19 cellular contexts compared by ENCODE assay signal in the genomic region with DNA sequence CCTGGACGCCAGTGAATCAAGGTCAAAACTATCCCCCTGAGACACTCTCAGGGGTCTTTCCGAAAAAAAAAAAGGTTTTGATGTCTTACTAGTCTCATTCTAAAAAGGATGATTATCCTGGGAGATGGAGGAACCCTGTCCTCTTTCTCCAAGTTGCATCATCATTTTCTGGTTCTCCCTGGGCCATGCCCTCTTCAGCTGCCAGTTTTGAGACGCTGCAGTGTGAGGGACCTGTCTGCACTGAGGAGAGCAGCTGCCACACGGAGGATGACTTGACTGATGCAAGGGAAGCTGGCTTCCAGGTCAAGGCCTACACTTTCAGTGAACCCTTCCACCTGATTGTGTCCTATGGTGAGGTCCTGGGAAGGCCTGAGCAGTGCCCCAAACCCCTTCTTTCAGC. TPM values are rescaled to one million over a fixed set of nuclear protein-coding genes. Genes with fewer than 3 reads are reported as not detected.
DNase-seq lines count a peak whose midpoint lies in the region; ATAC-seq and TF ChIP-seq lines count a peak whose summit lies in the region.
"Had no signal": no experiment of that assay in that cellular context is flagged by ENCODE, and none has a peak within 500 bp of the region (broad histone marks: within the 10 kb centered on the region; RNA-seq: fewer than 3 reads in every experiment).

No MANE protein-coding gene starts in this region.

- no TSS peak for BruUV-seq in OCI-LY7 (replicated peaks; lab: Mats Ljungman, UMichigan)

- H3K4me3 ChIP-seq in BLaER1 (no peak overlapping the region), HEK293 (ENCODE audit: low read depth, low read length) (no peak overlapping the region), OCI-LY7 (ENCODE audit: low read depth, low read length, poor library complexity, severe bottlenecking) (peak overlapping the region; percentile 80), fibroblast of the aortic adventitia (ENCODE audit: low read depth, low read length) (no peak overlapping the region)
- H3K4me3 ChIP-seq: GM23248, Peyer's patch had no signal

- H4K20me1 ChIP-seq in BLaER1 (no peaks in the 10 kb centered on the region), OCI-LY7 (ENCODE audit: insufficient read depth, low read length) (peaks cover 15% of the 10 kb centered on the region)

- H3K9me2 ChIP-seq in OCI-LY7 (ENCODE audit: insufficient read depth, low read length) = no peaks in the 10 kb centered on the region

- intact Hi-C loops in OCI-LY7 (cut with micrococcal nuclease; ENCODE audit: unreplicated experiment) = no loop called here

- H2AFZ ChIP-seq in OCI-LY7 (ENCODE audit: low read length) = no peak overlapping the region
- H2AFZ ChIP-seq: GM23248 had no signal

- no peak for ATAC-seq in GM18511 (IDR thresholded peaks at IDR 0.05; ENCODE audit: unreplicated experiment)
- ATAC-seq in HG03196 (IDR thresholded peaks at IDR 0.05; ENCODE audit: unreplicated experiment) = no peak
- ATAC-seq: SK-N-SH treated with all-trans-retinoic acid at 6 μM for 48 hours had no signal

- H3K9ac ChIP-seq in BLaER1 = no peak overlapping the region
- H3K9ac ChIP-seq: GM23248 had no signal

- no peaks in the 10 kb centered on the region for H3K27me3 ChIP-seq in BLaER1
- H3K27me3 ChIP-seq: Peyer's patch had no signal

- POLR2A ChIA-PET in HEK293 (lab: Yijun Ruan, JAX) (no interaction called here), OCI-LY7 (lab: Charles Lee) (interaction anchor here (1.3 kb wide), 1 partner anchor 18 kb away, joined by 3 read pairs; no protein-coding TSS in a partner anchor)

- H3K4me1 ChIP-seq in BLaER1 = peaks cover 44% of the 10 kb centered on the region
- H3K4me1 ChIP-seq in HEK293 (ENCODE audit: control insufficient read depth, insufficient read depth, low read length) = no peaks in the 10 kb centered on the region
- H3K4me1 ChIP-seq in OCI-LY7 (ENCODE audit: insufficient read depth, low read length, poor library complexity, severe bottlenecking) = peaks cover 64% of the 10 kb centered on the region
- H3K4me1 ChIP-seq: Peyer's patch had no signal

- H3K4me2 ChIP-seq in BLaER1 = peak overlapping the region; percentile 11; the same call in 1 of the 2 replicates
- peak overlapping the region; percentile 99 for H3K4me2 ChIP-seq in OCI-LY7 (ENCODE audit: low read length)

- CTCF ChIA-PET in HEK293 (lab: Yijun Ruan, JAX) = no interaction called here
- CTCF ChIA-PET in OCI-LY7 (lab: Charles Lee; ENCODE audit: unreplicated experiment) = interaction anchor here (0.6 to 0.9 kb wide), 2 partner anchors 11 to 30 kb away, joined by 3 read pairs; no protein-coding TSS in a partner anchor

- H3K36me3 ChIP-seq in BLaER1 (no peaks in the 10 kb centered on the region), HEK293 (ENCODE audit: control insufficient read depth in 2 of 2, insufficient read depth in 1 of 2, low read length in 2 of 2) (no peaks in the 10 kb centered on the region), OCI-LY7 (ENCODE audit: insufficient read depth, low read length) (peaks cover 77% of the 10 kb centered on the region)
- H3K36me3 ChIP-seq: Peyer's patch had no signal

- no peak for TF ChIP-seq CTCF in HEK293 (tag by site-specific recombination; IDR thresholded peaks at IDR 0.05)
- TF ChIP-seq CTCF in OCI-LY7 (conservative IDR thresholded peaks at IDR 0.05; ENCODE audit: low read length) = no peak
- no peak for TF ChIP-seq CTCF in fibroblast of the aortic adventitia (IDR thresholded peaks at IDR 0.05; ENCODE audit: insufficient read depth, low read length)

- H3K27ac ChIP-seq in BLaER1 (no peak overlapping the region; the same call in 1 of the 2 replicates), HEK293 (ENCODE audit: extremely low read depth, low read depth, low read length) (no peak overlapping the region), OCI-LY7 (ENCODE audit: low read depth, low read length, poor library complexity, severe bottlenecking) (peak overlapping the region; percentile 96)
- H3K27ac ChIP-seq: GM23248, Peyer's patch had no signal

- peak; percentile 61 for DNase-seq in OCI-LY7 (ENCODE audit: low spot score)
- peak; percentile 47 for DNase-seq in fibroblast of the aortic adventitia (ENCODE audit: low read depth)
- no peak for DNase-seq in cerebellar cortex (ENCODE audit: low spot score)
- DNase-seq: ACHN, GM23248, HFFc6, MM.1S, NCI-H1105 treated with DMSO at 0.1 percent for 48 hours, NCI-H187 treated with DMSO at 0.1 percent for 48 hours, NCI-H526 treated with DMSO at 0.1 percent for 48 hours, Peyer's patch, SHP77, T-helper 2 cell had no signal

- H3K79me2 ChIP-seq in OCI-LY7 (ENCODE audit: insufficient read depth, low read depth, low read length) = peaks cover 64% of the 10 kb centered on the region

- H3K9me3 ChIP-seq in BLaER1 = no peaks in the 10 kb centered on the region
- no peaks in the 10 kb centered on the region for H3K9me3 ChIP-seq in HEK293 (ENCODE audit: control insufficient read depth, insufficient read depth, low read depth, low read length)
- H3K9me3 ChIP-seq in OCI-LY7 (ENCODE audit: low read length) = no peaks in the 10 kb centered on the region
- H3K9me3 ChIP-seq: Peyer's patch had no signal

TF ChIP-seq in HEK293, 187 proteins besides CTCF, POLR2A, EP300 and RAD21:
- TF ChIP-seq ZNF549 (tag by site-specific recombination; IDR thresholded peaks at IDR 0.05) (no peak), ZBTB17 (tag by site-specific recombination; IDR thresholded peaks at IDR 0.05) (0 out of 2 replicates have a peak, but pooled peaks have one; percentile 26), ZNF561 (tag by site-specific recombination; IDR thresholded peaks at IDR 0.05; ENCODE audit: borderline replicate concordance) (peak; percentile 51; the same call in 1 of the 2 replicates)

RNA-seq across cellular contexts. Expression of a gene that starts 3.5 kb away (rescaled TPM):
- 524 and 672 TPM in 2 replicates for total RNA-seq in OCI-LY7 (2014; rRNA removed; shearing (Covaris generic))
- total RNA-seq in OCI-LY7 (2022) = 409 and 447 TPM in 2 replicates
- total RNA-seq in fibroblast of the aortic adventitia (ENCODE audit: low replicate concordance) = 0.90 TPM in 1 of 2 replicates, not detected in the other
- total RNA-seq: G401 had no signal

RNA-seq across cellular contexts. Expression of a gene that starts 10.8 kb away (rescaled TPM):
- total RNA-seq in OCI-LY7 (2014; rRNA removed; shearing (Covaris generic)) = 2.6 and 4.9 TPM in 2 replicates
- total RNA-seq in OCI-LY7 (2022) (3.3 and 3.8 TPM in 2 replicates), fibroblast of the aortic adventitia (ENCODE audit: low replicate concordance) (3.0 and 4.7 TPM in 2 replicates)

RNA-seq across cellular contexts. Expression of a gene that starts 39.0 kb away (rescaled TPM):
- 43.9 and 71.5 TPM in 2 replicates for total RNA-seq in OCI-LY7 (2014; rRNA removed; shearing (Covaris generic))
- total RNA-seq in OCI-LY7 (2022) (37.3 and 40.8 TPM in 2 replicates), fibroblast of the aortic adventitia (ENCODE audit: low replicate concordance) (23.6 and 27.8 TPM in 2 replicates)

RNA-seq across cellular contexts. Expression of a gene that starts 47.6 kb away (rescaled TPM):
- total RNA-seq in OCI-LY7 (2014; rRNA removed; shearing (Covaris generic)) = 4.6 TPM in 2 replicates
- 1.9 and 4.8 TPM in 2 replicates for total RNA-seq in OCI-LY7 (2022)
- not detected in 2 replicates for total RNA-seq in fibroblast of the aortic adventitia (ENCODE audit: low replicate concordance)
- total RNA-seq: G401, GM23248, HFFc6 had no signal

RNA-seq across cellular contexts. Expression of a gene that starts 55.6 kb away (rescaled TPM):
- total RNA-seq in OCI-LY7 (2014; rRNA removed; shearing (Covaris generic)) = 8.5 and 10.2 TPM in 2 replicates
- total RNA-seq in OCI-LY7 (2022) (12.9 and 13.9 TPM in 2 replicates), fibroblast of the aortic adventitia (ENCODE audit: low replicate concordance) (13.7 and 32.8 TPM in 2 replicates)

Comparison
In these comparisons a context has a peak if more than half of its experiments do, and no peak if none do; other contexts are left out.
1. RNA of a gene that starts 3.5 kb away (total RNA-seq): 409 to 672 TPM in OCI-LY7; 0.90 TPM in fibroblast of the aortic adventitia; every median in the first group is over 100 times any median in the second.